ENCODE assay signal across 15 cellular contexts in genomic region chr16:1537138-1537577, GRCh38. TPM values are rescaled to one million over a fixed set of nuclear protein-coding genes. Genes with fewer than 3 reads are reported as not detected.
DNase-seq lines count a peak whose midpoint lies in the region; ATAC-seq and TF ChIP-seq lines count a peak whose summit lies in the region.
"Had no signal": no experiment of that assay in that cellular context is flagged by ENCODE, and none has a peak within 500 bp of the region (broad histone marks: within the 10 kb centered on the region; RNA-seq: fewer than 3 reads in every experiment).

No MANE protein-coding gene starts in this region.

- no peak for TF ChIP-seq CTCF in WTC11 (IDR thresholded peaks at IDR 0.05)
- no peak for TF ChIP-seq CTCF in fibroblast of lung (conservative IDR thresholded peaks at IDR 0.05 in 1 of 2, IDR thresholded peaks at IDR 0.05 in 1 of 2; ENCODE audit: low read depth in 1 of 2, low read length in 2 of 2)
- no peak for TF ChIP-seq CTCF in gastrocnemius medialis (IDR thresholded peaks at IDR 0.05 in 4 of 5, conservative IDR thresholded peaks at IDR 0.05 in 1 of 5)

- H3K4me3 Mint-ChIP-seq in WTC11: no peak overlapping the region

- H4K20me1 ChIP-seq in fibroblast of lung (ENCODE audit: control insufficient read depth, extremely low read depth, insufficient read depth, low read length): no peaks in the 10 kb centered on the region

- H3K36me3 ChIP-seq in fibroblast of lung (ENCODE audit: control insufficient read depth, insufficient read depth, low read length) (peaks cover 19% of the 10 kb centered on the region), gastrocnemius medialis (peaks cover 0 to 13% of the 10 kb centered on the region in 2 donors)

- DNase-seq in activated CD8-positive, alpha-beta memory T cell treated with anti-CD3 and anti-CD28 coated beads for 24 hours: peak; percentile 69
- no peak for DNase-seq in activated CD8-positive, alpha-beta memory T cell treated with anti-CD3 and anti-CD28 coated beads, Interleukin-2, amount 50 U/mL, for 48 hours
- DNase-seq in WTC11 (ENCODE audit: low spot score): no peak
- no peak for DNase-seq in fibroblast of lung (ENCODE audit: low read depth in 2 of 2)
- no peak for DNase-seq in gastrocnemius medialis
- no peak for DNase-seq in COLO668 (lab: John Stamatoyannopoulos, UW; ENCODE audit: unreplicated experiment)
- DNase-seq: activated CD4-positive, alpha-beta T cell treated with anti-CD3 and anti-CD28 coated beads for 1 hour; dermis blood vessel endothelial cell; DMS153; MV-4-11; tibial artery had no signal

- H3K4me1 ChIP-seq in fibroblast of lung (ENCODE audit: control insufficient read depth, extremely low read depth, insufficient read depth, low read length) (peaks cover 21% of the 10 kb centered on the region), gastrocnemius medialis (peaks cover 12 to 19% of the 10 kb centered on the region in 2 donors)

- H3K4me3 ChIP-seq in fibroblast of lung (replicated peaks in 1 of 4; ENCODE audit: control extremely low read depth in 1 of 4, insufficient read depth in 1 of 4, low read depth in 3 of 4, low read length in 4 of 4) (no peak overlapping the region), gastrocnemius medialis (peak overlapping the region; percentile 41 to 74 (median 61))

- peaks cover 35% of the 10 kb centered on the region for H3K79me2 ChIP-seq in fibroblast of lung (ENCODE audit: control insufficient read depth, insufficient read depth, low read length)

- TF ChIP-seq POLR2A in gastrocnemius medialis (IDR thresholded peaks at IDR 0.05): peak in 1 of 2 donors; percentile 14

- H3K36me3 Mint-ChIP-seq in WTC11: no peaks in the 10 kb centered on the region

- intact Hi-C loops in gastrocnemius medialis (cut with DNase I; ENCODE audit: low total_unique reads): no loop called here

- H3K27ac ChIP-seq in fibroblast of lung (ENCODE audit: insufficient read depth, low read length) (peak overlapping the region; percentile 4), gastrocnemius medialis (peak overlapping the region; percentile 7 to 94 (median 89))

- H3K27me3 ChIP-seq in fibroblast of lung (ENCODE audit: control insufficient read depth, insufficient read depth, low read length) (no peaks in the 10 kb centered on the region), gastrocnemius medialis (no peaks in the 10 kb centered on the region)
- H3K27me3 ChIP-seq: adrenal gland, tibial artery had no signal

- no peaks in the 10 kb centered on the region for H3K27me3 Mint-ChIP-seq in WTC11 (ENCODE audit: low read depth)

- in situ Hi-C loops in gastrocnemius medialis (cut with MboI; ENCODE audit: low sequenced_read_pairs in 4 of 4): no loop called here

- no peaks in the 10 kb centered on the region for H3K4me1 Mint-ChIP-seq in WTC11

- CTCF ChIA-PET in WTC11 (lab: Charles Lee): no interaction called here

- H3K9ac ChIP-seq in fibroblast of lung (ENCODE audit: insufficient read depth, low read length): peak overlapping the region; percentile 21

- ATAC-seq in WTC11 (no peak), gastrocnemius medialis (no peak), HG03469 (IDR thresholded peaks at IDR 0.05; ENCODE audit: unreplicated experiment) (no peak), HG03175 (IDR thresholded peaks at IDR 0.05; ENCODE audit: unreplicated experiment) (no peak)

- no peak overlapping the region for H3K4me2 ChIP-seq in fibroblast of lung (ENCODE audit: extremely low read depth, insufficient read depth, low read length)

- H2AFZ ChIP-seq in fibroblast of lung (ENCODE audit: low read length): no peak overlapping the region

- no peaks in the 10 kb centered on the region for H3K9me3 Mint-ChIP-seq in WTC11

- POLR2A ChIA-PET in WTC11 (lab: Charles Lee): no interaction called here

- H3K9me3 ChIP-seq in fibroblast of lung (ENCODE audit: control insufficient read depth, insufficient read depth, low read depth, low read length) (no peaks in the 10 kb centered on the region), gastrocnemius medialis (no peaks in the 10 kb centered on the region)
- H3K9me3 ChIP-seq: adrenal gland, tibial artery had no signal

- 0 out of 2 replicates have a peak overlapping the region, but pooled peaks have one; percentile 84 for H3K27ac Mint-ChIP-seq in WTC11

TF ChIP-seq in WTC11, 78 proteins besides CTCF, POLR2A, EP300 and RAD21:
- TF ChIP-seq SMAD3 (CRISPR knock-in tag; IDR thresholded peaks at IDR 0.05; ENCODE audit: borderline replicate concordance): no peak
- no peak for TF ChIP-seq ZBTB21 (CRISPR knock-in tag; IDR thresholded peaks at IDR 0.05; ENCODE audit: borderline replicate concordance)
- no peak for TF ChIP-seq NFATC4 (CRISPR knock-in tag; IDR thresholded peaks at IDR 0.05)
- TF ChIP-seq KAT7 (CRISPR knock-in tag; IDR thresholded peaks at IDR 0.05; ENCODE audit: borderline replicate concordance): no peak
- no peak for TF ChIP-seq ZNF263 (CRISPR knock-in tag; IDR thresholded peaks at IDR 0.05; ENCODE audit: low read depth)
- no peak for TF ChIP-seq NFE2L1 (CRISPR knock-in tag; IDR thresholded peaks at IDR 0.05)
- TF ChIP-seq CDX4 (CRISPR knock-in tag; IDR thresholded peaks at IDR 0.05; ENCODE audit: borderline replicate concordance): no peak

RNA-seq across cellular contexts. Expression of gene TMEM204, which starts 3.7 kb away (rescaled TPM):
- total RNA-seq in WTC11 (2021): 0.18 to 0.35 TPM (median 0.30 TPM) in 3 replicates
- 10.3 and 12.4 TPM in 2 replicates for total RNA-seq in fibroblast of lung
- 9.6 and 10.9 TPM in 2 replicates for polyA plus RNA-seq in fibroblast of lung
- 14.2 and 14.6 TPM in 2 replicates for polyA plus RNA-seq in fibroblast of lung (2012)
- polyA minus RNA-seq in fibroblast of lung (ENCODE audit: low replicate concordance): 15.0 and 19.3 TPM in 2 replicates
- total RNA-seq in gastrocnemius medialis: 10 to 100 TPM; 14.7 to 27.7 (median 22.1) TPM
- total RNA-seq: A673 had no signal

RNA-seq across cellular contexts. Expression of gene TELO2, which starts 44.0 kb away (rescaled TPM):
- 67.8 to 86.7 TPM (median 71.6 TPM) in 3 replicates for total RNA-seq in WTC11 (2021)
- total RNA-seq in fibroblast of lung: 8.2 and 10.9 TPM in 2 replicates
- 6.3 and 9.4 TPM in 2 replicates for polyA plus RNA-seq in fibroblast of lung
- 14.4 and 26.1 TPM in 2 replicates for polyA plus RNA-seq in fibroblast of lung (2012)
- 8.8 and 9.3 TPM in 2 replicates for polyA minus RNA-seq in fibroblast of lung (ENCODE audit: low replicate concordance)
- 10 to 100 TPM in 2 of 4 donors, 1 to 10 TPM in 2; 2.9 to 11.2 (median 9.8) TPM for total RNA-seq in gastrocnemius medialis

RNA-seq across cellular contexts. Expression of gene PTX4, which starts 48.4 kb away (rescaled TPM):
- total RNA-seq in WTC11 (2021) (0.16 to 0.26 TPM (median 0.18 TPM) in 3 replicates), fibroblast of lung (not detected in 2 replicates), gastrocnemius medialis (under 1 TPM in 1 of 4 donors, not detected in 3; 0.41 TPM)
- 0.05 TPM in 1 of 2 replicates, not detected in the other for polyA plus RNA-seq in fibroblast of lung
- polyA plus RNA-seq in fibroblast of lung (2012): 0.08 TPM in 1 of 2 replicates, not detected in the other
- polyA minus RNA-seq in fibroblast of lung (ENCODE audit: low replicate concordance): not detected in 2 replicates
- total RNA-seq: A673, dermis blood vessel endothelial cell had no signal

Comparison
In these comparisons a context has a peak if more than half of its experiments do, and no peak if none do; other contexts are left out.
1. H3K4me3 ChIP-seq: peak in gastrocnemius medialis (4 of 4); none in fibroblast of lung (0 of 4).